In the genomic region with DNA sequence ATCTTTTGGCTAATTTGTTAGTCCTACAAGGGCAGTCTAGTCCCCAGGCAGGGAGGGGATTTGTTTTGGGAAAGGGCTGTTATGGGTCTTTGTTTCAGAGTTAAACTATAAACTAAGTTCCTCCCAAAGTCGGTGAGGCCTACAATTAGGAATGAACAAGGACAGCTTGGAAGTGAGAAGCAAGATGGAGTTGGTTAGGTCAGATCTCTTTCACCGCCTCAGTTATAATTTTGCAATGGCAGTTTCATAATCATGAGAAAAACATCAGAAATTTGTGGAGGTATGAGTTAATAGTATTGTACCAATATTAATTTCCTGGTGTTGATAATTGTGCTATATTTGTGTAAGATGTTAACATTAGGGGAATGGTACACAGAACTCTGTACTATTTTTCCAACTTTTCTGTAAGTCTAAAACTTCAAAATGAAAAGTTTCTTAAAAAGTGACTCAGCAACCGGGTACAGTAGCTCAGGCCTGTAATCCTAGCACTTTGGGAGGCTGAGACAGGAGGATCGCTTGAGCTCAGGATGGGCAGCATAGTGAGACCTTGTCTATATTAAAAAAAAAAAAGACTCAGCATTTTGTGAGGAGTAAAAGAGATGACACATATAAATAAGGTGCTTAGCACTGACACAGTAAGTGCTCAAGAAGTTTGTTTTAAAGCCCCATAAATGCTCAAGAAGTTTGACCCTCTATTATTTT, we compare ENCODE assay signal across 2 cellular contexts.
TF ChIP-seq lines count a peak whose summit lies in the region.

No MANE protein-coding gene starts in this region.

TF ChIP-seq in K562, 482 proteins besides CTCF, POLR2A, EP300 and RAD21 (continues in another document):
- TF ChIP-seq ZFPM2 (CRISPR knock-in tag; IDR thresholded peaks at IDR 0.05) (no peak), BRF2 (IDR thresholded peaks at IDR 0.05; ENCODE audit: borderline replicate concordance, insufficient read depth, insufficient read length) (no peak), MGA (IDR thresholded peaks at IDR 0.05) (no peak), BACH1 (tag; IDR thresholded peaks at IDR 0.05) (peak; percentile 39; the same call in 1 of the 2 replicates), ZSCAN32 (CRISPR knock-in tag; IDR thresholded peaks at IDR 0.05) (no peak), PYGO2 (tag; IDR thresholded peaks at IDR 0.05) (no peak), ZNF217 (CRISPR knock-in tag; IDR thresholded peaks at IDR 0.05) (no peak), ZNF3 (CRISPR knock-in tag; IDR thresholded peaks at IDR 0.05) (no peak), ZNF740 (CRISPR knock-in tag; IDR thresholded peaks at IDR 0.05) (no peak), ZNF740 (tag; IDR thresholded peaks at IDR 0.05) (peak in 1 of 2 experiments; percentile 64; a peak in 1 of 4 replicates)

TF ChIP-seq in HepG2, 621 proteins besides CTCF, POLR2A, EP300 and RAD21:
- 0 out of 2 replicates have a peak, but pooled peaks have one; percentile 25 for TF ChIP-seq NKX3-1 (CRISPR knock-in tag; IDR thresholded peaks at IDR 0.05)
- no peak for TF ChIP-seq NFIC (IDR thresholded peaks at IDR 0.05; ENCODE audit: low read length)
- TF ChIP-seq CHD4 (IDR thresholded peaks at IDR 0.05; ENCODE audit: borderline replicate concordance, low read length) = no peak
- TF ChIP-seq ZNF24 (IDR thresholded peaks at IDR 0.05) = no peak
- TF ChIP-seq IKZF4 (CRISPR knock-in tag; IDR thresholded peaks at IDR 0.05; ENCODE audit: borderline replicate concordance, low read depth, not compliant biosample characterization) = no peak
- TF ChIP-seq SIX1 (CRISPR knock-in tag; IDR thresholded peaks at IDR 0.05; ENCODE audit: borderline replicate concordance) = no peak
- TF ChIP-seq ZNF580 (CRISPR knock-in tag; IDR thresholded peaks at IDR 0.05; ENCODE audit: borderline replicate concordance, low read depth) = no peak
- no peak for TF ChIP-seq ZNF629 (CRISPR knock-in tag; conservative IDR thresholded peaks at IDR 0.05)
- peak; percentile 54; the same call in 1 of the 2 replicates for TF ChIP-seq MAFF (IDR thresholded peaks at IDR 0.05; ENCODE audit: low read depth, low read length)
- TF ChIP-seq, protein P1, sequence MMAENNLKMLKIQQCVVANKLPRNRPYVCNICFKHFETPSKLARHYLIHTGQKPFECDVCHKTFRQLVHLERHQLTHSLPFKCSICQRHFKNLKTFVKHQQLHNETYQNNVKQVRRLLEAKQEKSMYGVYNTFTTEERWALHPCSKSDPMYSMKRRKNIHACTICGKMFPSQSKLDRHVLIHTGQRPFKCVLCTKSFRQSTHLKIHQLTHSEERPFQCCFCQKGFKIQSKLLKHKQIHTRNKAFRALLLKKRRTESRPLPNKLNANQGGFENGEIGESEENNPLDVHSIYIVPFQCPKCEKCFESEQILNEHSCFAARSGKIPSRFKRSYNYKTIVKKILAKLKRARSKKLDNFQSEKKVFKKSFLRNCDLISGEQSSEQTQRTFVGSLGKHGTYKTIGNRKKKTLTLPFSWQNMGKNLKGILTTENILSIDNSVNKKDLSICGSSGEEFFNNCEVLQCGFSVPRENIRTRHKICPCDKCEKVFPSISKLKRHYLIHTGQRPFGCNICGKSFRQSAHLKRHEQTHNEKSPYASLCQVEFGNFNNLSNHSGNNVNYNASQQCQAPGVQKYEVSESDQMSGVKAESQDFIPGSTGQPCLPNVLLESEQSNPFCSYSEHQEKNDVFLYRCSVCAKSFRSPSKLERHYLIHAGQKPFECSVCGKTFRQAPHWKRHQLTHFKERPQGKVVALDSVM (CRISPR knock-in tag; IDR thresholded peaks at IDR 0.05) = 0 out of 2 replicates have a peak, but pooled peaks have one; percentile 15
- TF ChIP-seq ZNF292 (CRISPR knock-in tag; IDR thresholded peaks at IDR 0.05; ENCODE audit: borderline replicate concordance, low read depth) = no peak
- no peak for TF ChIP-seq ZBTB49 (CRISPR knock-in tag; IDR thresholded peaks at IDR 0.05; ENCODE audit: borderline replicate concordance)
- TF ChIP-seq PAWR (CRISPR knock-in tag; IDR thresholded peaks at IDR 0.05; ENCODE audit: borderline replicate concordance) = no peak
- no peak for TF ChIP-seq ZNF44 (CRISPR knock-in tag; IDR thresholded peaks at IDR 0.05)
- no peak for TF ChIP-seq ATF3 (CRISPR knock-in tag; IDR thresholded peaks at IDR 0.05)
- TF ChIP-seq ATF7-NPFF (CRISPR knock-in tag; IDR thresholded peaks at IDR 0.05; ENCODE audit: low read depth) = no peak
- no peak for TF ChIP-seq NFE2 (CRISPR knock-in tag; IDR thresholded peaks at IDR 0.05)
- no peak for TF ChIP-seq GLMP (CRISPR knock-in tag; IDR thresholded peaks at IDR 0.05; ENCODE audit: borderline replicate concordance)
- TF ChIP-seq ZNF724P (CRISPR knock-in tag; IDR thresholded peaks at IDR 0.05; ENCODE audit: borderline replicate concordance) = no peak
- TF ChIP-seq POLR2AphosphoS2 (IDR thresholded peaks at IDR 0.05; ENCODE audit: low read depth, low read length) = no peak
- no peak for TF ChIP-seq ZFP36L1 (CRISPR knock-in tag; IDR thresholded peaks at IDR 0.05)
- peak; percentile 1 to 69; a peak in 2 of 4 replicates for TF ChIP-seq MAFK (conservative IDR thresholded peaks at IDR 0.05 in 1 of 2, IDR thresholded peaks at IDR 0.05 in 1 of 2; ENCODE audit: low read length in 2 of 2)
- no peak for TF ChIP-seq ZNF644 (CRISPR knock-in tag; IDR thresholded peaks at IDR 0.05; ENCODE audit: low read depth)
- no peak for TF ChIP-seq CREB1 (IDR thresholded peaks at IDR 0.05)
- 0 out of 2 replicates have a peak, but pooled peaks have one; percentile 8 for TF ChIP-seq CREB1 (CRISPR knock-in tag; IDR thresholded peaks at IDR 0.05)
- TF ChIP-seq ZBTB38 (CRISPR knock-in tag; IDR thresholded peaks at IDR 0.05) = no peak
- TF ChIP-seq RARG (CRISPR knock-in tag; IDR thresholded peaks at IDR 0.05; ENCODE audit: low read depth) = no peak
- no peak for TF ChIP-seq ZNF530 (CRISPR knock-in tag; IDR thresholded peaks at IDR 0.05; ENCODE audit: low read depth)
- TF ChIP-seq ZNF558 (CRISPR knock-in tag; IDR thresholded peaks at IDR 0.05; ENCODE audit: borderline replicate concordance) = no peak
- TF ChIP-seq PRDM15 (CRISPR knock-in tag; IDR thresholded peaks at IDR 0.05) = no peak
- TF ChIP-seq, protein P2, sequence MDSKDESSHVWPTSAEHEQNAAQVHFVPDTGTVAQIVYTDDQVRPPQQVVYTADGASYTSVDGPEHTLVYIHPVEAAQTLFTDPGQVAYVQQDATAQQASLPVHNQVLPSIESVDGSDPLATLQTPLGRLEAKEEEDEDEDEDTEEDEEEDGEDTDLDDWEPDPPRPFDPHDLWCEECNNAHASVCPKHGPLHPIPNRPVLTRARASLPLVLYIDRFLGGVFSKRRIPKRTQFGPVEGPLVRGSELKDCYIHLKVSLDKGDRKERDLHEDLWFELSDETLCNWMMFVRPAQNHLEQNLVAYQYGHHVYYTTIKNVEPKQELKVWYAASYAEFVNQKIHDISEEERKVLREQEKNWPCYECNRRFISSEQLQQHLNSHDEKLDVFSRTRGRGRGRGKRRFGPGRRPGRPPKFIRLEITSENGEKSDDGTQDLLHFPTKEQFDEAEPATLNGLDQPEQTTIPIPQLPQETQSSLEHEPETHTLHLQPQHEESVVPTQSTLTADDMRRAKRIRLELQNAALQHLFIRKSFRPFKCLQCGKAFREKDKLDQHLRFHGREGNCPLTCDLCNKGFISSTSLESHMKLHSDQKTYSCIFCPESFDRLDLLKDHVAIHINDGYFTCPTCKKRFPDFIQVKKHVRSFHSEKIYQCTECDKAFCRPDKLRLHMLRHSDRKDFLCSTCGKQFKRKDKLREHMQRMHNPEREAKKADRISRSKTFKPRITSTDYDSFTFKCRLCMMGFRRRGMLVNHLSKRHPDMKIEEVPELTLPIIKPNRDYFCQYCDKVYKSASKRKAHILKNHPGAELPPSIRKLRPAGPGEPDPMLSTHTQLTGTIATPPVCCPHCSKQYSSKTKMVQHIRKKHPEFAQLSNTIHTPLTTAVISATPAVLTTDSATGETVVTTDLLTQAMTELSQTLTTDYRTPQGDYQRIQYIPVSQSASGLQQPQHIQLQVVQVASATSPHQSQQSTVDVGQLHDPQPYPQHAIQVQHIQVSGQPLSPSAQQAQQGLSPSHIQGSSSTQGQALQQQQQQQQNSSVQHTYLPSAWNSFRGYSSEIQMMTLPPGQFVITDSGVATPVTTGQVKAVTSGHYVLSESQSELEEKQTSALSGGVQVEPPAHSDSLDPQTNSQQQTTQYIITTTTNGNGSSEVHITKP (CRISPR knock-in tag; IDR thresholded peaks at IDR 0.05; ENCODE audit: low read depth) = no peak
- TF ChIP-seq HHEX (CRISPR knock-in tag; IDR thresholded peaks at IDR 0.05) = no peak
- no peak for TF ChIP-seq MIER3 (CRISPR knock-in tag; IDR thresholded peaks at IDR 0.05; ENCODE audit: borderline replicate concordance)
- no peak for TF ChIP-seq RNF219 (CRISPR knock-in tag; IDR thresholded peaks at IDR 0.05)
- TF ChIP-seq DNMT1 (CRISPR knock-in tag; IDR thresholded peaks at IDR 0.05) = no peak
- TF ChIP-seq FOXK1 (CRISPR knock-in tag; IDR thresholded peaks at IDR 0.05; ENCODE audit: borderline replicate concordance, low read depth) = no peak
